ENCODE assay signal across 9 cellular contexts in genomic region chr5:140131967-140132409, GRCh38. TPM values are rescaled to one million over a fixed set of nuclear protein-coding genes. Genes with fewer than 3 reads are reported as not detected.
A peak's percentile ranks its signal among the peaks of the same experiment; 100 is the strongest.
DNase-seq lines count a peak whose midpoint lies in the region; ATAC-seq and TF ChIP-seq lines count a peak whose summit lies in the region.
"Had no signal": no experiment of that assay in that cellular context is flagged by ENCODE, and none has a peak within 500 bp of the region (broad histone marks: within the 10 kb centered on the region; RNA-seq: fewer than 3 reads in every experiment).

No MANE protein-coding gene starts in this region.

- H3K9me3 Mint-ChIP-seq in activated CD4-positive, alpha-beta T cell treated with anti-CD3 and anti-CD28 coated beads, Interleukin-2, amount 10 ng/mL, durations not matched to agents 7 days and 5 days: no peaks in the 10 kb centered on the region
- no peaks in the 10 kb centered on the region for H3K9me3 Mint-ChIP-seq in effector memory CD8-positive, alpha-beta T cell
- no peaks in the 10 kb centered on the region for H3K9me3 Mint-ChIP-seq in stimulated activated memory B cell treated with anti-CD40 and anti-IgM and Interleukin-4, amounts not matched to agents 10 μg/mL and 1 μg/mL and 100 μg/mL, for 72 hours
- H3K9me3 Mint-ChIP-seq in endothelial cell (ENCODE audit: unreplicated experiment): no peaks in the 10 kb centered on the region
- H3K9me3 Mint-ChIP-seq: T-helper 1 cell treated with Interleukin-12 subunit alpha and Interleukin-12 subunit beta and Interleukin-4 antibody, amounts not matched to agents 30 μg/mL and 1 μg/mL, for 36 hours had no signal

- TF ChIP-seq CTCF in OCI-LY3 (IDR thresholded peaks at IDR 0.05; ENCODE audit: low read depth, low read length) (no peak), endothelial cell (IDR thresholded peaks at IDR 0.05; ENCODE audit: unreplicated experiment) (no peak)

- peaks cover 2% of the 10 kb centered on the region for H3K27me3 Mint-ChIP-seq in activated CD4-positive, alpha-beta T cell treated with anti-CD3 and anti-CD28 coated beads, Interleukin-2, amount 10 ng/mL, durations not matched to agents 7 days and 5 days
- no peaks in the 10 kb centered on the region for H3K27me3 Mint-ChIP-seq in effector memory CD8-positive, alpha-beta T cell
- H3K27me3 Mint-ChIP-seq in stimulated activated memory B cell treated with anti-CD40 and anti-IgM and Interleukin-4, amounts not matched to agents 10 μg/mL and 1 μg/mL and 100 μg/mL, for 72 hours: no peaks in the 10 kb centered on the region
- H3K27me3 Mint-ChIP-seq in endothelial cell (ENCODE audit: unreplicated experiment): no peaks in the 10 kb centered on the region

- H3K4me1 ChIP-seq in OCI-LY3 (ENCODE audit: low read length): peaks cover 15% of the 10 kb centered on the region

- no peak overlapping the region for H3K4me3 ChIP-seq in OCI-LY3 (ENCODE audit: low read length)

- H3K27me3 ChIP-seq in OCI-LY3 (ENCODE audit: low read depth, low read length): peaks cover 6% of the 10 kb centered on the region; the same call in 1 of the 2 replicates

- peaks cover 36% of the 10 kb centered on the region for H3K4me1 Mint-ChIP-seq in activated CD4-positive, alpha-beta T cell treated with anti-CD3 and anti-CD28 coated beads, Interleukin-2, amount 10 ng/mL, durations not matched to agents 7 days and 5 days
- peaks cover 30 to 46% of the 10 kb centered on the region in 2 donors for H3K4me1 Mint-ChIP-seq in effector memory CD8-positive, alpha-beta T cell (ENCODE audit: low read depth in 2 of 2)
- H3K4me1 Mint-ChIP-seq in stimulated activated memory B cell treated with anti-CD40 and anti-IgM and Interleukin-4, amounts not matched to agents 10 μg/mL and 1 μg/mL and 100 μg/mL, for 72 hours: peaks cover 38% of the 10 kb centered on the region
- H3K4me1 Mint-ChIP-seq in endothelial cell (ENCODE audit: unreplicated experiment): peaks cover 5% of the 10 kb centered on the region

- no peaks in the 10 kb centered on the region for H3K9me3 ChIP-seq in OCI-LY3 (ENCODE audit: insufficient read depth, low read length)

- H3K4me2 ChIP-seq in OCI-LY3 (ENCODE audit: low read length): peak overlapping the region; percentile 32

- H3K79me2 ChIP-seq in OCI-LY3 (ENCODE audit: low read length): 0 out of 2 replicates have a peak, but pooled peaks cover under 1% of the 10 kb centered on the region

- no peak overlapping the region for H3K9ac ChIP-seq in OCI-LY3 (ENCODE audit: low read length)

- POLR2A ChIA-PET in activated CD4-positive, alpha-beta T cell treated with anti-CD3 and anti-CD28 coated beads, Interleukin-2, amount 10 ng/mL, durations not matched to agents 7 days and 5 days (lab: Charles Lee): no interaction called here

- H3K4me3 Mint-ChIP-seq in activated CD4-positive, alpha-beta T cell treated with anti-CD3 and anti-CD28 coated beads, Interleukin-2, amount 10 ng/mL, durations not matched to agents 7 days and 5 days: no peak overlapping the region
- no peak overlapping the region for H3K4me3 Mint-ChIP-seq in effector memory CD8-positive, alpha-beta T cell
- no peak overlapping the region for H3K4me3 Mint-ChIP-seq in stimulated activated memory B cell treated with anti-CD40 and anti-IgM and Interleukin-4, amounts not matched to agents 10 μg/mL and 1 μg/mL and 100 μg/mL, for 72 hours
- H3K4me3 Mint-ChIP-seq in endothelial cell (ENCODE audit: unreplicated experiment): no peak overlapping the region
- H3K4me3 Mint-ChIP-seq: T-helper 1 cell treated with Interleukin-12 subunit alpha and Interleukin-12 subunit beta and Interleukin-4 antibody, amounts not matched to agents 30 μg/mL and 1 μg/mL, for 36 hours had no signal

- H3K36me3 ChIP-seq in OCI-LY3 (replicated peaks; ENCODE audit: low read depth, low read length): no peaks in the 10 kb centered on the region

- peaks cover 8% of the 10 kb centered on the region for H4K20me1 ChIP-seq in OCI-LY3 (ENCODE audit: insufficient read depth, low read length)

- H2AFZ ChIP-seq in OCI-LY3 (ENCODE audit: low read depth, low read length): no peak overlapping the region

- DNase-seq in activated CD4-positive, alpha-beta T cell treated with anti-CD3 and anti-CD28 coated beads, Interleukin-2, amount 10 ng/mL, durations not matched to agents 7 days and 5 days: no peak
- no peak for DNase-seq in activated CD4-positive, alpha-beta T cell treated with anti-CD3 and anti-CD28 coated beads, Interleukin-2, amount 50 U/mL, for 4 hours
- DNase-seq in effector memory CD8-positive, alpha-beta T cell: no peak
- DNase-seq in globus pallidus (ENCODE audit: low spot score) (no peak), endothelial cell (ENCODE audit: low spot score) (no peak)

- H3K36me3 Mint-ChIP-seq in activated CD4-positive, alpha-beta T cell treated with anti-CD3 and anti-CD28 coated beads, Interleukin-2, amount 10 ng/mL, durations not matched to agents 7 days and 5 days (ENCODE audit: low read depth): no peaks in the 10 kb centered on the region
- H3K36me3 Mint-ChIP-seq in effector memory CD8-positive, alpha-beta T cell (ENCODE audit: insufficient read depth): no peaks in the 10 kb centered on the region
- no peaks in the 10 kb centered on the region for H3K36me3 Mint-ChIP-seq in stimulated activated memory B cell treated with anti-CD40 and anti-IgM and Interleukin-4, amounts not matched to agents 10 μg/mL and 1 μg/mL and 100 μg/mL, for 72 hours
- H3K36me3 Mint-ChIP-seq in endothelial cell (ENCODE audit: low read depth, unreplicated experiment): no peaks in the 10 kb centered on the region

- H3K27ac ChIP-seq in OCI-LY3 (ENCODE audit: low read length): no peak overlapping the region

- ATAC-seq in effector memory CD8-positive, alpha-beta T cell (replicated peaks): peak; percentile 33
- peak; percentile 64 for ATAC-seq in stimulated activated memory B cell treated with anti-CD40 and anti-IgM and Interleukin-4, amounts not matched to agents 10 μg/mL and 1 μg/mL and 100 μg/mL, for 72 hours
- ATAC-seq in HG02885 (IDR thresholded peaks at IDR 0.05; ENCODE audit: poor library complexity, unreplicated experiment): no peak

- peak overlapping the region; percentile 2 for H3K27ac Mint-ChIP-seq in activated CD4-positive, alpha-beta T cell treated with anti-CD3 and anti-CD28 coated beads, Interleukin-2, amount 10 ng/mL, durations not matched to agents 7 days and 5 days
- peak overlapping the region; percentile 23 to 70 for H3K27ac Mint-ChIP-seq in effector memory CD8-positive, alpha-beta T cell
- peak overlapping the region; percentile 13 for H3K27ac Mint-ChIP-seq in stimulated activated memory B cell treated with anti-CD40 and anti-IgM and Interleukin-4, amounts not matched to agents 10 μg/mL and 1 μg/mL and 100 μg/mL, for 72 hours
- H3K27ac Mint-ChIP-seq in endothelial cell (ENCODE audit: unreplicated experiment): no peak overlapping the region
- H3K27ac Mint-ChIP-seq: T-helper 1 cell treated with Interleukin-12 subunit alpha and Interleukin-12 subunit beta and Interleukin-4 antibody, amounts not matched to agents 30 μg/mL and 1 μg/mL, for 36 hours had no signal

- CTCF ChIA-PET in activated CD4-positive, alpha-beta T cell treated with anti-CD3 and anti-CD28 coated beads, Interleukin-2, amount 10 ng/mL, durations not matched to agents 7 days and 5 days (lab: Charles Lee): interaction anchor here (0.5 to 6.4 kb wide), 2 partner anchors 13 to 141 kb away, joined by 3 to 30 read pairs; no protein-coding TSS in a partner anchor

RNA-seq across cellular contexts. Expression of gene IGIP, which starts 6.3 kb away (rescaled TPM):
- 1 to 10 TPM; 5.1 to 5.3 TPM for total RNA-seq in activated CD4-positive, alpha-beta T cell treated with anti-CD3 and anti-CD28 coated beads, Interleukin-2, amount 10 ng/mL, durations not matched to agents 7 days and 5 days
- 1.3 TPM for total RNA-seq in endothelial cell (ENCODE audit: unreplicated experiment)

RNA-seq across cellular contexts. Expression of gene PURA, which starts 18.1 kb away (rescaled TPM):
- 10 to 100 TPM; 15.5 to 15.7 TPM for total RNA-seq in activated CD4-positive, alpha-beta T cell treated with anti-CD3 and anti-CD28 coated beads, Interleukin-2, amount 10 ng/mL, durations not matched to agents 7 days and 5 days
- 6.2 TPM for total RNA-seq in endothelial cell (ENCODE audit: unreplicated experiment)

RNA-seq across cellular contexts. Expression of gene CYSTM1, which starts 43.0 kb away (rescaled TPM):
- 10 to 100 TPM in 1 of 2 experiments, 1 to 10 TPM in 1; 8.6 to 10.3 TPM for total RNA-seq in activated CD4-positive, alpha-beta T cell treated with anti-CD3 and anti-CD28 coated beads, Interleukin-2, amount 10 ng/mL, durations not matched to agents 7 days and 5 days
- 21.7 TPM for total RNA-seq in endothelial cell (ENCODE audit: unreplicated experiment)
